In genomic region chr2:24102677-24103076, GRCh38 we compare ENCODE assay signal across 32 cellular contexts. TPM values are rescaled to one million over a fixed set of nuclear protein-coding genes. Genes with fewer than 3 reads are reported as not detected.
"Had no signal": no experiment of that assay in that cellular context is flagged by ENCODE, and none has a peak within 500 bp of the region (broad histone marks: within the 10 kb centered on the region; RNA-seq: fewer than 3 reads in every experiment).

No MANE protein-coding gene starts in this region.

- DNase-seq: activated effector memory CD4-positive, alpha-beta T cell treated with anti-CD3 and anti-CD28 coated beads, Interleukin-2, amount 50 U/mL, for 16 hours; activated effector memory CD4-positive, alpha-beta T cell treated with Interleukin-2 at 50 U/mL for 16 hours; activated gamma-delta T cell; activated gamma-delta T cell treated with Interleukin-2 at 50 U/mL for 16 hours; activated naive CD4-positive, alpha-beta T cell; activated naive CD4-positive, alpha-beta T cell treated with anti-CD3 and anti-CD28 coated beads for 36 hours; activated naive CD4-positive, alpha-beta T cell treated with anti-CD3 and anti-CD28 coated beads, Interleukin-2, amount 10 ng/mL, durations not matched to agents 7 days and 5 days; activated naive CD4-positive, alpha-beta T cell treated with anti-CD3 and anti-CD28 coated beads, Interleukin-2, amount 50 U/mL, for 16 hours; activated naive CD4-positive, alpha-beta T cell treated with Interleukin-2 at 50 U/mL for 16 hours; activated naive CD8-positive, alpha-beta T cell treated with anti-CD3 and anti-CD28 coated beads for 36 hours; activated naive CD8-positive, alpha-beta T cell treated with anti-CD3 and anti-CD28 coated beads, Interleukin-2, amount 10 ng/mL, durations not matched to agents 7 days and 5 days; activated naive CD8-positive, alpha-beta T cell treated with anti-CD3 and anti-CD28 coated beads, Interleukin-2, amount 50 U/mL, for 24 hours; activated T-cell treated with anti-CD3 and anti-CD28 coated beads, Interleukin-2, amount 50 U/mL, for 1 hour; activated T-cell treated with anti-CD3 and anti-CD28 coated beads, Interleukin-2, amount 50 U/mL, for 24 hours; activated T-cell treated with anti-CD3 and anti-CD28 coated beads, Interleukin-2, amount 50 U/mL, for 4 hours; activated T-cell treated with anti-CD3 and anti-CD28 coated beads, Interleukin-2, amount 50 U/mL, for 48 hours; activated T-cell treated with anti-CD3 and anti-CD28 coated beads, Interleukin-2, amount 50 U/mL, for 72 hours; adrenal gland; amniotic stem cell; amygdala; anterior cingulate cortex; aorta; body of pancreas; brain microvascular endothelial cell; central memory CD4-positive, alpha-beta T cell; cerebellar nuclear complex had no signal

- H3K4me3 ChIP-seq: adrenal gland, ascending aorta, body of pancreas, breast epithelium, cardiac muscle cell had no signal

- H3K4me1 ChIP-seq: adrenal gland, ascending aorta, body of pancreas, breast epithelium had no signal

- H3K9me3 ChIP-seq: adrenal gland, ascending aorta, body of pancreas, breast epithelium had no signal

- H3K36me3 ChIP-seq: adrenal gland, brain microvascular endothelial cell, breast epithelium, cardiac muscle cell had no signal

- H3K27ac ChIP-seq: adrenal gland, ascending aorta, body of pancreas, brain microvascular endothelial cell, breast epithelium, cardiac muscle cell had no signal

- H3K27me3 ChIP-seq: adrenal gland, ascending aorta, body of pancreas, brain microvascular endothelial cell, breast epithelium, cardiac muscle cell had no signal

- ATAC-seq: activated naive CD4-positive, alpha-beta T cell treated with anti-CD3 and anti-CD28 coated beads, Interleukin-2, amount 50 U/mL, for 72 hours; activated naive CD8-positive, alpha-beta T cell treated with anti-CD3 and anti-CD28 coated beads, Interleukin-2, amount 50 U/mL, for 24 hours; activated T-cell treated with anti-CD3 and anti-CD28 coated beads, Interleukin-2, amount 50 U/mL, for 4 hours; activated T-cell treated with anti-CD3 and anti-CD28 coated beads, Interleukin-2, amount 50 U/mL, for 72 hours; activated T-helper 17 cell treated with anti-CD3 and anti-CD28 coated beads, Interleukin-2, amount 50 U/mL, for 72 hours; body of pancreas had no signal

RNA-seq across cellular contexts. Expression of gene PFN4, which starts 20.5 kb away (rescaled TPM):
- total RNA-seq: activated naive CD4-positive, alpha-beta T cell treated with anti-CD3 and anti-CD28 coated beads, Interleukin-2, amount 50 U/mL, for 72 hours; activated naive CD8-positive, alpha-beta T cell treated with anti-CD3 and anti-CD28 coated beads, Interleukin-2, amount 10 ng/mL, durations not matched to agents 7 days and 5 days; activated T-cell treated with anti-CD3 and anti-CD28 coated beads, Interleukin-2, amount 50 U/mL, for 4 hours; activated T-helper 1 cell treated with anti-CD3 and anti-CD28 coated beads, Interleukin-12 subunit alpha, Interleukin-12 subunit beta, Interleukin-2, Interleukin-4 antibody, amounts not matched to agents 30 ng/mL and 10 ng/mL and 1 ng/mL, durations not matched to agents 14 hours and 24 hours and 36 hours; ascending aorta; body of pancreas; cardiac muscle cell had no signal

RNA-seq across cellular contexts. Expression of gene FKBP1B, which starts 53.1 kb away (rescaled TPM):
- total RNA-seq: ascending aorta had no signal
